10 cellular contexts compared by ENCODE assay signal in genomic region chr2:160271166-160272086, GRCh38.
DNase-seq lines count a peak whose midpoint lies in the region; ATAC-seq and TF ChIP-seq lines count a peak whose summit lies in the region.
"Had no signal": no experiment of that assay in that cellular context is flagged by ENCODE, and none has a peak within 500 bp of the region (broad histone marks: within the 10 kb centered on the region; RNA-seq: fewer than 3 reads in every experiment).

No MANE protein-coding gene starts in this region.

- 51% methylated on average over 22 of the region's 22 CpGs for WGBS in hepatocyte (ENCODE audit: low lambda C conversion rate, missing lambda C conversion rate)
- WGBS in psoas muscle, 3 donors, result 63 to 72% (median 71%) methylated on average over 22 of the region's 22 CpGs

- H3K4me1 ChIP-seq in Caco-2 (peaks cover 35% of the 10 kb centered on the region), ascending aorta (peaks cover 0 to 29% of the 10 kb centered on the region in 2 donors), hepatocyte (ENCODE audit: insufficient read depth) (peaks cover 26% of the 10 kb centered on the region), psoas muscle (peaks cover 21% of the 10 kb centered on the region)

- no TSS peak for BruUV-seq in Caco-2 (replicated peaks; lab: Mats Ljungman, UMichigan)

- no peaks in the 10 kb centered on the region for H4K20me1 ChIP-seq in hepatocyte (ENCODE audit: insufficient read depth, poor library complexity, severe bottlenecking)

- H3K4me2 ChIP-seq in hepatocyte, result peak overlapping the region; percentile 88

- no peaks in the 10 kb centered on the region for H3K9me3 ChIP-seq in Caco-2
- H3K9me3 ChIP-seq in ascending aorta, result no peaks in the 10 kb centered on the region
- no peaks in the 10 kb centered on the region for H3K9me3 ChIP-seq in hepatocyte (ENCODE audit: low read depth)
- H3K9me3 ChIP-seq in psoas muscle, result no peaks in the 10 kb centered on the region

- peak overlapping the region; percentile 92 for H3K4me3 Mint-ChIP-seq in Caco-2 (ENCODE audit: unreplicated experiment)

- no peaks in the 10 kb centered on the region for H3K36me3 ChIP-seq in Caco-2 (ENCODE audit: control insufficient read depth, insufficient read depth, low read length)
- peaks cover 15 to 23% of the 10 kb centered on the region in 2 donors for H3K36me3 ChIP-seq in ascending aorta
- H3K36me3 ChIP-seq in hepatocyte (replicated peaks; ENCODE audit: insufficient read depth, low read depth), result peaks cover 5% of the 10 kb centered on the region
- peaks cover 0 to 36% of the 10 kb centered on the region in 2 donors for H3K36me3 ChIP-seq in psoas muscle (ENCODE audit: insufficient read depth in 1 of 2, low read depth in 1 of 2)

- H3K9me2 ChIP-seq in hepatocyte (replicated peaks; ENCODE audit: insufficient read depth), result no peaks in the 10 kb centered on the region

- H3K79me2 ChIP-seq in hepatocyte, result no peaks in the 10 kb centered on the region

- peak overlapping the region; percentile 98 for H3K27ac Mint-ChIP-seq in Caco-2 (ENCODE audit: unreplicated experiment)

- ATAC-seq in psoas muscle (no peak), HG03571 (IDR thresholded peaks at IDR 0.05; ENCODE audit: unreplicated experiment) (no peak)

- peak; percentile 23 to 42 for DNase-seq in Caco-2
- DNase-seq in ascending aorta (ENCODE audit: low spot score in 2 of 2), result no peak
- DNase-seq in hepatocyte (ENCODE audit: low spot score), result peak; percentile 69
- DNase-seq in psoas muscle, result no peak
- no peak for DNase-seq in COR-L47 (lab: John Stamatoyannopoulos, UW)
- DNase-seq in occipital lobe (lab: John Stamatoyannopoulos, UW), result no peak
- DNase-seq in DMS79 treated with DMSO at 0.1 percent for 48 hours (lab: John Stamatoyannopoulos, UW), result no peak
- DNase-seq: NCI-H1436 treated with DMSO at 0.1 percent for 48 hours; stimulated activated CD8-positive, alpha-beta memory T cell treated with anti-CD3 and anti-CD28 coated beads, Interleukin-4, amount 100 ng/mL, for 48 hours had no signal

- H3K36me3 Mint-ChIP-seq in Caco-2 (ENCODE audit: insufficient read depth, unreplicated experiment), result peaks cover 64% of the 10 kb centered on the region

- no peaks in the 10 kb centered on the region for H3K27me3 ChIP-seq in Caco-2 (replicated peaks; ENCODE audit: control insufficient read depth, insufficient read depth, low read length)
- no peaks in the 10 kb centered on the region for H3K27me3 ChIP-seq in ascending aorta
- H3K27me3 ChIP-seq in hepatocyte, result no peaks in the 10 kb centered on the region
- H3K27me3 ChIP-seq in psoas muscle (ENCODE audit: insufficient read depth in 3 of 3, low read length in 2 of 3), result no peaks in the 10 kb centered on the region

- no peaks in the 10 kb centered on the region for H3K27me3 Mint-ChIP-seq in Caco-2 (ENCODE audit: insufficient read depth, unreplicated experiment)

- no peak overlapping the region for H3K4me3 ChIP-seq in Caco-2 (ENCODE audit: low read depth, low read length)
- peak overlapping the region; percentile 43 to 68 for H3K4me3 ChIP-seq in ascending aorta
- no peak overlapping the region for H3K4me3 ChIP-seq in hepatocyte
- H3K4me3 ChIP-seq in psoas muscle, result peak overlapping the region; percentile 69

- H2AFZ ChIP-seq in hepatocyte, result peak overlapping the region; percentile 73

- TF ChIP-seq CTCF in Caco-2 (IDR thresholded peaks at IDR 0.05; ENCODE audit: insufficient read depth in 1 of 2, low read depth in 1 of 2, low read length in 1 of 2, severe bottlenecking in 1 of 2, unreplicated experiment in 1 of 2) (no peak), ascending aorta (IDR thresholded peaks at IDR 0.05) (no peak), hepatocyte (IDR thresholded peaks at IDR 0.05; ENCODE audit: poor library complexity) (no peak), psoas muscle (IDR thresholded peaks at IDR 0.05) (no peak)

- H3K9me3 Mint-ChIP-seq in Caco-2 (ENCODE audit: unreplicated experiment), result no peaks in the 10 kb centered on the region

- CTCF ChIA-PET in Caco-2 (lab: Charles Lee), result interaction anchor here (1.2 to 1.9 kb wide), 4 partner anchors 8 to 723 kb away, joined by 5 to 14 read pairs (median 10); no protein-coding TSS in a partner anchor

- POLR2A ChIA-PET in Caco-2 (lab: Charles Lee), result interaction anchor here (0.6 to 2.0 kb wide), 2 partner anchors 8 to 14 kb away, joined by 3 to 6 read pairs; no protein-coding TSS in a partner anchor

- intact Hi-C loops in Caco-2 (cut with micrococcal nuclease; ENCODE audit: unreplicated experiment) (no loop called here), ascending aorta (cut with DNase I) (loop anchor here (5.0 to 10.0 kb wide), 4 partner anchors 36 to 396 kb away; partner anchors contain the start of gene RBMS1), psoas muscle (cut with DNase I) (loop anchor here in 1 of 2 donors (1.0 to 5.0 kb wide), 2 partner anchors 145 to 159 kb away; no protein-coding TSS in a partner anchor)

- H3K27ac ChIP-seq in ascending aorta, result peak overlapping the region; percentile 96 to 98
- peak overlapping the region; percentile 94 for H3K27ac ChIP-seq in hepatocyte
- H3K27ac ChIP-seq in psoas muscle, result peak overlapping the region; percentile 93

- H3K4me1 Mint-ChIP-seq in Caco-2 (ENCODE audit: low read depth, unreplicated experiment), result peaks cover 13% of the 10 kb centered on the region

Comparison
In these comparisons a context has a peak if more than half of its experiments do, and no peak if none do; other contexts are left out.
1. DNase-seq: peak in Caco-2 (2 of 2) and hepatocyte (single experiment); none in ascending aorta (0 of 2), psoas muscle (0 of 2), COR-L47 (single experiment), occipital lobe (single experiment) and DMS79 treated with DMSO at 0.1 percent for 48 hours (single experiment).
2. H3K4me3 ChIP-seq: peak in ascending aorta (2 of 2) and psoas muscle (single experiment); none in Caco-2 (single experiment) and hepatocyte (single experiment).
3. Peak in every context shown above with its lines, with median percentiles within 50 percentile points of each other: H3K27ac ChIP-seq.